1 cellular context compared by ENCODE assay signal in genomic region chr2:233349005-233349998, GRCh38.
TF ChIP-seq lines count a peak whose summit lies in the region.

No MANE protein-coding gene starts in this region.

TF ChIP-seq in GM12878, 131 proteins besides CTCF, POLR2A, EP300 and RAD21:
- TF ChIP-seq SPI1 (IDR thresholded peaks at IDR 0.05; ENCODE audit: borderline replicate concordance, insufficient read depth, low read depth, low read length) (peak; percentile 38; the same call in 1 of the 2 replicates), TCF3 (IDR thresholded peaks at IDR 0.05; ENCODE audit: borderline replicate concordance, insufficient read depth, low read depth, low read length) (peak; percentile 83), TCF12 (IDR thresholded peaks at IDR 0.05; ENCODE audit: low read depth, low read length) (peak; percentile 95), SIX5 (IDR thresholded peaks at IDR 0.05; ENCODE audit: low read depth, low read length, severe bottlenecking) (no peak), RELA (IDR thresholded peaks at IDR 0.05; ENCODE audit: borderline replicate concordance, partially characterized antibody) (no peak), MYC (IDR thresholded peaks at IDR 0.05; ENCODE audit: insufficient read depth, insufficient read length, insufficient replicate concordance, low read length, severe bottlenecking) (no peak), YY1 (IDR thresholded peaks at IDR 0.05; ENCODE audit: low read depth, low read length) (no peak), ETV6 (conservative IDR thresholded peaks at IDR 0.05 in 1 of 2, IDR thresholded peaks at IDR 0.05 in 1 of 2; ENCODE audit: borderline replicate concordance in 1 of 2, low read depth in 1 of 2) (0 out of 4 replicates have a peak, but pooled peaks of 1 of the 2 experiments have one; percentile 19), BHLHE40 (IDR thresholded peaks at IDR 0.05; ENCODE audit: borderline replicate concordance in 1 of 2, low read depth in 2 of 2, low read length in 1 of 2) (no peak), DPF2 (IDR thresholded peaks at IDR 0.05) (no peak), E2F4 (IDR thresholded peaks at IDR 0.05; ENCODE audit: low read depth, low read length) (no peak), BCL3 (IDR thresholded peaks at IDR 0.05; ENCODE audit: borderline replicate concordance, insufficient read depth, low read depth, low read length, poor library complexity, severe bottlenecking) (no peak), SREBF1 (IDR thresholded peaks at IDR 0.05; ENCODE audit: low read length) (no peak)
TF ChIP-seq in GM12878: peak in this region for 4.
